Comparison of ENCODE assay signal across 8 cellular contexts in the genomic region with DNA sequence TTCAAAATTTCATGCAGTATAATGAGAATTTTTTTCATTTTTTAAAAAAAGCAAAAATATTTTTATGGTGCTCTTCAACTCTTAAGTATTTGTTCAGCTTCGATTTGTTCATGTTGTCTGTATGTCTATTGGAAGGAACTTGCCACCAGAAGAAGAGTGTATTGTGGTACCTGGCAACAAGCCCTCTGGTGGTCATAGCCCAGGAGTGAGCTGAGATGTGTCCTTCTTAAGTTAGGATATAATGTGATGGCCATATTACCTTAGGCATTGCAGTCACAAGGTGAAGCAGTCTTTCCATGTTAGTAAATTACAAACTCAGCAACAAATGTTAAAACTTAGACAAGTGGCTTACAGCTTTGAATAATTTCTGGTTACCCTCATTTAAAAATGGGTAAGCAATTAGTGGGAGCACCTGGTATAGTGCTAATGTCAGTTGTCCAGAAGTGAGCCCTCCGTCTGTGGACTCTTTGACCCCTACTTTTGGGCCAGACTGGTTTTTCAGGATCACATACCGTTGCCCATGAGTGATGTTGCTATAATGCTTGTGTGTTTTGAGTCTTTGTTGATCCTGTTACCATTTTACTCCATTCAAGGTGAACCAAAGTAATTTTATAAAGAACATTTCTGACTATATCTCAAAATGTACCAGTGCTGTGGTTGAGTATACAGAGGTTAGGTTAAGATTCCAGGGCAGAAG. TPM values are rescaled to one million over a fixed set of nuclear protein-coding genes. Genes with fewer than 3 reads are reported as not detected.
DNase-seq lines count a peak whose midpoint lies in the region; ATAC-seq, FAIRE-seq and TF ChIP-seq lines count a peak whose summit lies in the region.

No MANE protein-coding gene starts in this region.

- peaks cover 5% of the 10 kb centered on the region; the same call in 1 of the 2 replicates for H3K27me3 Mint-ChIP-seq in HFFc6 (ENCODE audit: insufficient read depth)

- H3K23ac ChIP-seq in mesendoderm (ENCODE audit: low read length): no peak overlapping the region

- H3K27ac Mint-ChIP-seq in HFFc6: peak overlapping the region; percentile 39

- DNase-seq in activated CD4-positive, alpha-beta T cell treated with anti-CD3 and anti-CD28 coated beads for 4 hours: peak; percentile 4 to 27
- no peak for DNase-seq in activated CD4-positive, alpha-beta T cell treated with anti-CD3 and anti-CD28 coated beads for 1 hour
- DNase-seq in HFFc6 (no peak), RPMI7951 (ENCODE audit: low read depth) (peak; percentile 48), mesendoderm (peak; percentile 77), RCC 7860 (ENCODE audit: low spot score) (no peak), NCI-H2081 treated with DMSO at 0.1 percent for 48 hours (lab: John Stamatoyannopoulos, UW) (no peak)

- no peaks in the 10 kb centered on the region; the same call in 1 of the 2 replicates for H3K9me3 Mint-ChIP-seq in HFFc6

- H3K79me2 ChIP-seq in mesendoderm (ENCODE audit: control insufficient read depth, insufficient read depth, low read length): peaks cover 2% of the 10 kb centered on the region

- H2BK5ac ChIP-seq in mesendoderm (ENCODE audit: low read length): no peak overlapping the region

- H4K8ac ChIP-seq in mesendoderm (ENCODE audit: low read depth, low read length): no peak overlapping the region

- H3K36me3 Mint-ChIP-seq in HFFc6 (ENCODE audit: low read depth): peaks cover 52% of the 10 kb centered on the region

- no peak for ATAC-seq in GM21390 (IDR thresholded peaks at IDR 0.05; ENCODE audit: unreplicated experiment)

- H3K4ac ChIP-seq in mesendoderm (ENCODE audit: low read depth, low read length): no peak overlapping the region

- H3K18ac ChIP-seq in mesendoderm (ENCODE audit: low read length): no peak overlapping the region

- no peak overlapping the region for H2BK120ac ChIP-seq in mesendoderm (ENCODE audit: low read depth, low read length)

- H3K36me3 ChIP-seq in mesendoderm (ENCODE audit: control insufficient read depth, insufficient read depth, low read length): no peaks in the 10 kb centered on the region

- no peak for FAIRE-seq in RCC 7860 (lab: Jason Lieb, UNC)

- H2AK5ac ChIP-seq in mesendoderm (ENCODE audit: low read length): no peak overlapping the region

- H3K9ac ChIP-seq in mesendoderm (ENCODE audit: low read length): no peak overlapping the region

- H3K56ac ChIP-seq in mesendoderm (ENCODE audit: low read length): no peak overlapping the region

- no peak overlapping the region for H3K4me2 ChIP-seq in mesendoderm (ENCODE audit: low read length)

- TF ChIP-seq CTCF in HFFc6 (IDR thresholded peaks at IDR 0.05): peak; percentile 57

- H3K27me3 ChIP-seq in mesendoderm (ENCODE audit: insufficient read depth, low read length, poor library complexity): no peaks in the 10 kb centered on the region

- no peak overlapping the region for H3K27ac ChIP-seq in mesendoderm (ENCODE audit: low read depth, low read length)

- no peak overlapping the region for H4K5ac ChIP-seq in mesendoderm (ENCODE audit: low read length)

- 0 out of 2 replicates have a peak overlapping the region, but pooled peaks have one; percentile 6 for H3K4me3 Mint-ChIP-seq in HFFc6

- no CpG with 5 or more reads among the region's 3 CpGs for WGBS in mesendoderm (ENCODE audit: extremely low coverage, insufficient coverage, low lambda C conversion rate)

- peaks cover 23% of the 10 kb centered on the region for H3K79me1 ChIP-seq in mesendoderm (ENCODE audit: low read length)

- peaks cover 2% of the 10 kb centered on the region for H3K4me1 ChIP-seq in mesendoderm (ENCODE audit: control insufficient read depth, low read depth, low read length)

- H3K4me1 Mint-ChIP-seq in HFFc6 (ENCODE audit: low read depth): peaks cover 93% of the 10 kb centered on the region

- no peak overlapping the region for H2BK15ac ChIP-seq in mesendoderm (replicated peaks; ENCODE audit: low read depth)

- no peak overlapping the region for H3K4me3 ChIP-seq in mesendoderm (ENCODE audit: low read length)

RNA-seq across cellular contexts. Expression of gene MYO1B, which starts 57.4 kb away (rescaled TPM):
- 100 to 1,000 TPM; 214 to 254 (median 236) TPM for total RNA-seq in HFFc6 (2021; fragmentation: NEBNext Ultra II Directional; extraction: Animal tissue kit (Norgen Biotek cat#: 25700))
- total RNA-seq in RPMI7951 (2014; rRNA removed; shearing (Covaris generic)): 173 and 185 TPM in 2 replicates
- polyA plus RNA-seq in mesendoderm (2013, experiment 1 of 2): 35.0 TPM
- polyA plus RNA-seq in mesendoderm (2013, experiment 2 of 2): 35.1 TPM

Comparison
In these comparisons a context has a peak if more than half of its experiments do, and no peak if none do; other contexts are left out.
1. DNase-seq: peak in activated CD4-positive, alpha-beta T cell treated with anti-CD3 and anti-CD28 coated beads for 4 hours (2 of 2), RPMI7951 (single experiment) and mesendoderm (single experiment); none in activated CD4-positive, alpha-beta T cell treated with anti-CD3 and anti-CD28 coated beads for 1 hour (single experiment), HFFc6 (single experiment), RCC 7860 (single experiment) and NCI-H2081 treated with DMSO at 0.1 percent for 48 hours (single experiment).